ENCODE assay signal across 15 cellular contexts in genomic region chr2:4175343-4175742, GRCh38.
"Had no signal": no experiment of that assay in that cellular context is flagged by ENCODE, and none has a peak within 500 bp of the region (broad histone marks: within the 10 kb centered on the region; RNA-seq: fewer than 3 reads in every experiment).

No MANE protein-coding gene starts in this region.

- H3K4me3 ChIP-seq: adrenal gland, esophagus squamous epithelium, mucosa of descending colon, smooth muscle cell, stomach, testis had no signal

- H3K36me3 ChIP-seq: adrenal gland, esophagus squamous epithelium, stomach had no signal

- H3K27me3 ChIP-seq: adrenal gland, esophagus squamous epithelium, stomach, testis had no signal

- ATAC-seq: activated naive CD4-positive, alpha-beta T cell treated with anti-CD3 and anti-CD28 coated beads, Interleukin-2, amount 50 U/mL, for 72 hours; mucosa of descending colon; naive thymus-derived CD4-positive, alpha-beta T cell; sciatic nerve; stimulated activated effector memory CD8-positive, alpha-beta T cell treated with anti-CD3 and anti-CD28 coated beads, Interleukin-12 subunit alpha, Interleukin-12 subunit beta, amount 100 ng/mL, for 72 hours had no signal

- H3K9me3 ChIP-seq: testis had no signal

- DNase-seq: activated CD4-positive, alpha-beta T cell treated with anti-CD3 and anti-CD28 coated beads, Interleukin-2, amount 50 U/mL, for 4 hours; activated gamma-delta T cell; adrenal gland; effector memory CD4-positive, alpha-beta T cell; esophagus squamous epithelium; mesenchymal stem cell; mucosa of descending colon; naive thymus-derived CD4-positive, alpha-beta T cell; stimulated activated CD4-positive, alpha-beta T cell treated with anti-CD3 and anti-CD28 coated beads, Interleukin-4, amount 100 ng/mL, for 24 hours; stomach; testis had no signal

- H3K4me2 ChIP-seq: smooth muscle cell had no signal

- H3K27ac ChIP-seq: adrenal gland, esophagus squamous epithelium, stomach, testis had no signal

- H3K4me1 ChIP-seq: adrenal gland, esophagus squamous epithelium, stomach, testis had no signal
